ENCODE assay signal across 21 cellular contexts in genomic region chr7:46029111-46029704, GRCh38.
"Had no signal": no experiment of that assay in that cellular context is flagged by ENCODE, and none has a peak within 500 bp of the region (broad histone marks: within the 10 kb centered on the region; RNA-seq: fewer than 3 reads in every experiment).

No MANE protein-coding gene starts in this region.

- H2AFZ ChIP-seq: hepatocyte, neural progenitor cell had no signal

- H3K27me3 Mint-ChIP-seq: activated CD4-positive, alpha-beta T cell treated with anti-CD3 and anti-CD28 coated beads for 36 hours; type B pancreatic cell had no signal

- H3K27ac Mint-ChIP-seq: activated CD4-positive, alpha-beta T cell treated with anti-CD3 and anti-CD28 coated beads for 36 hours; activated naive CD4-positive, alpha-beta T cell treated with anti-CD3 and anti-CD28 coated beads, Interleukin-2, amount 50 U/mL, for 72 hours; neural progenitor cell; stimulated activated effector memory CD8-positive, alpha-beta T cell treated with anti-CD3 and anti-CD28 coated beads, Interleukin-12 subunit alpha, Interleukin-12 subunit beta, amount 100 ng/mL, for 72 hours; T-helper 2 cell treated with Interferon-gamma antibody and Interleukin-4, amounts not matched to agents 5 μg/mL and 100 μg/mL, for 36 hours; type B pancreatic cell had no signal

- DNase-seq: activated CD4-positive, alpha-beta T cell treated with anti-CD3 and anti-CD28 coated beads for 36 hours; activated CD4-positive, alpha-beta T cell treated with anti-CD3 and anti-CD28 coated beads, Interleukin-2, amount 50 U/mL, for 48 hours; activated gamma-delta T cell treated with Interleukin-2 at 50 U/mL for 16 hours; adrenal gland; dermis blood vessel endothelial cell; effector memory CD4-positive, alpha-beta T cell; foreskin keratinocyte; kidney; left lung; pancreas; stimulated activated CD4-positive, alpha-beta T cell treated with anti-CD3 and anti-CD28 coated beads, Interleukin-4, amount 100 ng/mL, for 24 hours; stomach had no signal

- H3K36me3 ChIP-seq: adrenal gland, left lung, neural progenitor cell, pancreas, stomach had no signal

- H3K4me3 ChIP-seq: adrenal gland, hepatocyte, left lung, neural progenitor cell, pancreas, stomach had no signal

- H3K4me2 ChIP-seq: hepatocyte, neural progenitor cell had no signal

- H3K27me3 ChIP-seq: adrenal gland, foreskin keratinocyte, hepatocyte, left lung, neural progenitor cell, pancreas, stomach had no signal

- H3K4me3 Mint-ChIP-seq: activated CD4-positive, alpha-beta T cell treated with anti-CD3 and anti-CD28 coated beads for 36 hours; neural progenitor cell; stimulated activated effector memory CD8-positive, alpha-beta T cell treated with anti-CD3 and anti-CD28 coated beads, Interleukin-12 subunit alpha, Interleukin-12 subunit beta, amount 100 ng/mL, for 72 hours; T-helper 2 cell treated with Interferon-gamma antibody and Interleukin-4, amounts not matched to agents 5 μg/mL and 100 μg/mL, for 36 hours; type B pancreatic cell had no signal

- H3K79me2 ChIP-seq: hepatocyte had no signal

- H3K9ac ChIP-seq: neural progenitor cell had no signal

- H3K9me3 Mint-ChIP-seq: T-helper 2 cell treated with Interferon-gamma antibody and Interleukin-4, amounts not matched to agents 5 μg/mL and 100 μg/mL, for 36 hours; type B pancreatic cell had no signal

- H3K9me3 ChIP-seq: adrenal gland, pancreas, stomach had no signal

- ATAC-seq: activated CD4-positive, alpha-beta T cell treated with anti-CD3 and anti-CD28 coated beads for 36 hours; activated naive CD4-positive, alpha-beta T cell treated with anti-CD3 and anti-CD28 coated beads, Interleukin-2, amount 50 U/mL, for 72 hours; foreskin keratinocyte; left lung; pancreas; sciatic nerve; stimulated activated effector memory CD8-positive, alpha-beta T cell treated with anti-CD3 and anti-CD28 coated beads, Interleukin-12 subunit alpha, Interleukin-12 subunit beta, amount 100 ng/mL, for 72 hours had no signal

- H3K4me1 Mint-ChIP-seq: activated CD4-positive, alpha-beta T cell treated with anti-CD3 and anti-CD28 coated beads for 36 hours; stimulated activated effector memory CD8-positive, alpha-beta T cell treated with anti-CD3 and anti-CD28 coated beads, Interleukin-12 subunit alpha, Interleukin-12 subunit beta, amount 100 ng/mL, for 72 hours had no signal

- FAIRE-seq: endothelial cell of umbilical vein, kidney, pancreas, TTC549 had no signal

- H3K36me3 Mint-ChIP-seq: activated naive CD4-positive, alpha-beta T cell treated with anti-CD3 and anti-CD28 coated beads, Interleukin-2, amount 50 U/mL, for 72 hours; neural progenitor cell; stimulated activated effector memory CD8-positive, alpha-beta T cell treated with anti-CD3 and anti-CD28 coated beads, Interleukin-12 subunit alpha, Interleukin-12 subunit beta, amount 100 ng/mL, for 72 hours; type B pancreatic cell had no signal

- H3K27ac ChIP-seq: adrenal gland, foreskin keratinocyte, hepatocyte, left lung, neural progenitor cell, pancreas, stomach had no signal

- H3K4me1 ChIP-seq: adrenal gland, foreskin keratinocyte, left lung, pancreas, stomach had no signal
